ENCODE assay signal across 11 cellular contexts in the genomic region with DNA sequence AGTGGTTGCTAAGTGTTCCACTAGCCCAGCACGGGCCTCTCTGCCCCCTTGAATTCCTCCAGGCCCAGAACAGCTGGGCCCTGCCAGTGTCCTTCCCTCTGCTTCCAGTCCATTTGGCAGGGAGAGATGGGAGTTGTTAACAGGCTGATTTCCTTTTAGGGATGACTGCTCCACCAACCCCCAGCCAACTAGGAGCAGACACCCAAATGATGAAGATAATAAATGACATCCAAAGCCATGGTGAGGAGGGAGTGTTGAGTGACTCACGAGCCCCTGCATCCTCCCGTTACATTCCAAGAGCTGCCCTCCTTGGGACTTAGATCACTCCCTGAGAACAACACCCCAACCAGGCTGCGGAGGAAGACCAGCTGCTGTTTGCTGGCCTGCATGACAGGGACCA. TPM values are rescaled to one million over a fixed set of nuclear protein-coding genes. Genes with fewer than 3 reads are reported as not detected.
DNase-seq lines count a peak whose midpoint lies in the region; ATAC-seq and TF ChIP-seq lines count a peak whose summit lies in the region.
"Had no signal": no experiment of that assay in that cellular context is flagged by ENCODE, and none has a peak within 500 bp of the region (broad histone marks: within the 10 kb centered on the region; RNA-seq: fewer than 3 reads in every experiment).

No MANE protein-coding gene starts in this region.

- peaks cover 3 to 9% of the 10 kb centered on the region in 2 donors for H3K36me3 ChIP-seq in ascending aorta
- peaks cover 0 to 5% (median 0%) of the 10 kb centered on the region in 4 donors for H3K36me3 ChIP-seq in sigmoid colon

- DNase-seq in ELR (ENCODE audit: low read depth) (peak; percentile 93), ascending aorta (ENCODE audit: low spot score in 2 of 2) (no peak), left ventricle myocardium superior (peak; percentile 75), sigmoid colon (peak; percentile 96), NCI-H1417 treated with DMSO at 0.1 percent for 48 hours (lab: John Stamatoyannopoulos, UW) (no peak), T-helper 1 cell (no peak)
- DNase-seq in activated CD4-positive, alpha-beta T cell treated with anti-CD3 and anti-CD28 coated beads, Interleukin-2, amount 10 ng/mL, durations not matched to agents 7 days and 5 days = no peak
- DNase-seq: activated CD4-positive, alpha-beta memory T cell treated with anti-CD3 and anti-CD28 coated beads, Interleukin-2, amount 10 ng/mL, durations not matched to agents 7 days and 5 days; DND-41; NCI-H524 had no signal

- CTCF ChIA-PET in activated CD4-positive, alpha-beta T cell treated with anti-CD3 and anti-CD28 coated beads, Interleukin-2, amount 10 ng/mL, durations not matched to agents 7 days and 5 days (lab: Charles Lee) = no interaction called here

- H3K27me3 Mint-ChIP-seq in activated CD4-positive, alpha-beta T cell treated with anti-CD3 and anti-CD28 coated beads, Interleukin-2, amount 10 ng/mL, durations not matched to agents 7 days and 5 days = no peaks in the 10 kb centered on the region

- POLR2A ChIA-PET in activated CD4-positive, alpha-beta T cell treated with anti-CD3 and anti-CD28 coated beads, Interleukin-2, amount 10 ng/mL, durations not matched to agents 7 days and 5 days (lab: Charles Lee) = no interaction called here

- H3K36me3 Mint-ChIP-seq in activated CD4-positive, alpha-beta T cell treated with anti-CD3 and anti-CD28 coated beads, Interleukin-2, amount 10 ng/mL, durations not matched to agents 7 days and 5 days (ENCODE audit: low read depth) = no peaks in the 10 kb centered on the region

- H3K4me3 Mint-ChIP-seq in activated CD4-positive, alpha-beta T cell treated with anti-CD3 and anti-CD28 coated beads, Interleukin-2, amount 10 ng/mL, durations not matched to agents 7 days and 5 days = no peak overlapping the region
- H3K4me3 Mint-ChIP-seq: activated CD4-positive, alpha-beta memory T cell treated with anti-CD3 and anti-CD28 coated beads, Interleukin-2, amount 10 ng/mL, durations not matched to agents 7 days and 5 days had no signal

- TF ChIP-seq POLR2A in sigmoid colon (IDR thresholded peaks at IDR 0.05) = peak in 1 of 2 donors; percentile 40

- TF ChIP-seq CTCF in ascending aorta (IDR thresholded peaks at IDR 0.05) = no peak
- no peak for TF ChIP-seq CTCF in sigmoid colon (IDR thresholded peaks at IDR 0.05)

- no peak overlapping the region for H3K4me3 ChIP-seq in ascending aorta
- H3K4me3 ChIP-seq in sigmoid colon = peak overlapping the region in 2 of 4 donors; percentile 2 to 16

- peak overlapping the region; percentile 77 to 85 for H3K27ac ChIP-seq in ascending aorta
- peak overlapping the region; percentile 97 to 99 (median 98) for H3K27ac ChIP-seq in sigmoid colon

- no peaks in the 10 kb centered on the region for H3K27me3 ChIP-seq in ascending aorta
- H3K27me3 ChIP-seq in sigmoid colon = no peaks in the 10 kb centered on the region

- peak; percentile 58 to 98 (median 81) for TF ChIP-seq EP300 in sigmoid colon (IDR thresholded peaks at IDR 0.05)

- intact Hi-C loops in ascending aorta (cut with DNase I) = no loop called here
- intact Hi-C loops in left ventricle myocardium superior (cut with micrococcal nuclease) = no loop called here
- intact Hi-C loops in sigmoid colon (cut with DNase I) = no loop called here

- WGBS in sigmoid colon, 2 donors = 58 to 79% methylated on average over 4 of the region's 4 CpGs

- no peaks in the 10 kb centered on the region for H3K9me3 Mint-ChIP-seq in activated CD4-positive, alpha-beta T cell treated with anti-CD3 and anti-CD28 coated beads, Interleukin-2, amount 10 ng/mL, durations not matched to agents 7 days and 5 days

- no peaks in the 10 kb centered on the region for H3K9me3 ChIP-seq in ascending aorta
- no peaks in the 10 kb centered on the region for H3K9me3 ChIP-seq in sigmoid colon

- ATAC-seq in left ventricle myocardium superior = peak; percentile 94
- ATAC-seq in HG03108 (IDR thresholded peaks at IDR 0.05; ENCODE audit: unreplicated experiment) = no peak

- H3K4me1 ChIP-seq in ascending aorta (peaks cover 5 to 24% of the 10 kb centered on the region in 2 donors), sigmoid colon (peaks cover 0 to 98% (median 80%) of the 10 kb centered on the region in 4 donors)

- no peak overlapping the region for H3K27ac Mint-ChIP-seq in activated CD4-positive, alpha-beta T cell treated with anti-CD3 and anti-CD28 coated beads, Interleukin-2, amount 10 ng/mL, durations not matched to agents 7 days and 5 days
- H3K27ac Mint-ChIP-seq: activated CD4-positive, alpha-beta memory T cell treated with anti-CD3 and anti-CD28 coated beads, Interleukin-2, amount 10 ng/mL, durations not matched to agents 7 days and 5 days had no signal

- H3K4me1 Mint-ChIP-seq in activated CD4-positive, alpha-beta T cell treated with anti-CD3 and anti-CD28 coated beads, Interleukin-2, amount 10 ng/mL, durations not matched to agents 7 days and 5 days = peaks cover 2% of the 10 kb centered on the region
- H3K4me1 Mint-ChIP-seq: activated CD4-positive, alpha-beta memory T cell treated with anti-CD3 and anti-CD28 coated beads, Interleukin-2, amount 10 ng/mL, durations not matched to agents 7 days and 5 days had no signal

RNA-seq across cellular contexts. Expression of gene PARVA, which starts 20.6 kb away (rescaled TPM):
- total RNA-seq in ascending aorta (51.6 TPM), left ventricle myocardium superior (56.4 TPM), sigmoid colon (100 to 1,000 TPM; 110 to 195 (median 161) TPM)
- polyA plus RNA-seq in sigmoid colon = 10 to 100 TPM; 15.7 to 27.8 (median 16.8) TPM
- under 1 TPM in 1 of 2 experiments, not detected in 1; 0.22 TPM for total RNA-seq in activated CD4-positive, alpha-beta T cell treated with anti-CD3 and anti-CD28 coated beads, Interleukin-2, amount 10 ng/mL, durations not matched to agents 7 days and 5 days

Comparison
In these comparisons a context has a peak if more than half of its experiments do, and no peak if none do; other contexts are left out.
1. DNase-seq: peak in ELR (single experiment), left ventricle myocardium superior (single experiment) and sigmoid colon (single experiment); none in ascending aorta (0 of 2), NCI-H1417 treated with DMSO at 0.1 percent for 48 hours (single experiment), activated CD4-positive, alpha-beta T cell treated with anti-CD3 and anti-CD28 coated beads, Interleukin-2, amount 10 ng/mL, durations not matched to agents 7 days and 5 days (single experiment) and T-helper 1 cell (0 of 5).
2. RNA of gene PARVA, which starts 20.6 kb away (total RNA-seq): 110 to 195 TPM in sigmoid colon, 56.4 TPM in left ventricle myocardium superior (single experiment) and 51.6 TPM in ascending aorta (single experiment); 0.22 TPM in activated CD4-positive, alpha-beta T cell treated with anti-CD3 and anti-CD28 coated beads, Interleukin-2, amount 10 ng/mL, durations not matched to agents 7 days and 5 days; every median in the first group is over 10 times any median in the second.